ENCODE assay signal across 8 cellular contexts in the genomic region with DNA sequence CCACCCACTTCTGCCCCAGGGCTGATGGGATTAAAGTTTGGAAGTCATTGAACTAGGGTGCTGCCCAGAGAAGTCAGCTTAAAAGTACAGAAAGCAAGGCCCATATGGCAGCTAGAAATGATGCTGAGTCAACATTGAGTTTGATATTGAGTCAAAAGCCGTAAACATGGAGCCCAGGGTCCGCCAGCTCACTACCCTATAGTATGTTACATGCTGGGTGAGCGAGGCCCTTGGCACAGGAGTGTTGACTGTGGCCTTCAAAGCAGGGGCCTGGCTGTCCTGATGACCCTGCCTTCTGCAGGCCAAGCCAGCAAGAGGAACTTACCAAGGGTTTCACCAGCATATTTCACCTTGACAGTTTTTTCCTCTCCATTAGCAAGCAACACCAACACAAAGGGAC.
"Had no signal": no experiment of that assay in that cellular context is flagged by ENCODE, and none has a peak within 500 bp of the region (broad histone marks: within the 10 kb centered on the region; RNA-seq: fewer than 3 reads in every experiment).

No MANE protein-coding gene starts in this region.

- H3K27ac ChIP-seq: GM23248 had no signal

- H3K9me3 ChIP-seq: HAP-1 had no signal

- H3K4me1 ChIP-seq: HAP-1 had no signal

- DNase-seq: GM23248, GOT3, H7, H9, HCEC 1CT, HFFc6 had no signal

- H3K4me3 ChIP-seq: GM23248, GM23338, HAP-1 had no signal

- H3K36me3 ChIP-seq: HAP-1 had no signal
